In the genomic region with DNA sequence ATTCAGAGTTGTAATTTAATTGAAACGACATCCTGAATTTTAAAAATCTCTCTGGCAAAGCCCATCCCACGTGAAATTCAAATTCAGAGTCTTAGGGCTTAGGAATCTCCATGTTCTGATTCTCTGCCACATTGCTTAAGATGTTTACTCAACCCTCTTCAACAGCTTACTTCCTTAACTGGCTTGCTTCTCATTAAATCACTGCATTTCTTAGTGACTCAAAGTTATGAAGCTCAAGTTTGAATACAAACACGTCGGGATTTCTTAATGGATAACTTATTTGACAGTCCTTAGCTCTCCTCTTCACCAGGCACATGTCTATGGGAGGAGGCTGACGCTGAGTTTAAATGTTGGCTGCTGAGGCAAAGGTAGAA, we compare ENCODE assay signal across 7 cellular contexts.
DNase-seq lines count a peak whose midpoint lies in the region; ATAC-seq and TF ChIP-seq lines count a peak whose summit lies in the region.

No MANE protein-coding gene starts in this region.

- H3K9me3 ChIP-seq in stomach, result no peaks in the 10 kb centered on the region

- TF ChIP-seq EP300 in stomach (IDR thresholded peaks at IDR 0.05), result no peak

- POLR2A ChIA-PET in activated naive CD8-positive, alpha-beta T cell treated with anti-CD3 and anti-CD28 coated beads, Interleukin-2, amount 10 ng/mL, durations not matched to agents 7 days and 5 days (lab: Charles Lee), result no interaction called here

- H3K27ac ChIP-seq in stomach, result peak overlapping the region; percentile 44 to 86 (median 76)

- H3K36me3 Mint-ChIP-seq in activated naive CD8-positive, alpha-beta T cell treated with anti-CD3 and anti-CD28 coated beads, Interleukin-2, amount 10 ng/mL, durations not matched to agents 7 days and 5 days, result no peaks in the 10 kb centered on the region
- no peaks in the 10 kb centered on the region for H3K36me3 Mint-ChIP-seq in immature natural killer cell
- peaks cover 5% of the 10 kb centered on the region for H3K36me3 Mint-ChIP-seq in nephron progenitor cell (ENCODE audit: low read depth)

- H3K4me1 ChIP-seq in stomach, result peaks cover 6 to 45% (median 24%) of the 10 kb centered on the region in 4 donors

- no peaks in the 10 kb centered on the region for H3K27me3 ChIP-seq in stomach

- H3K4me3 Mint-ChIP-seq in activated naive CD8-positive, alpha-beta T cell treated with anti-CD3 and anti-CD28 coated beads, Interleukin-2, amount 10 ng/mL, durations not matched to agents 7 days and 5 days, result peak overlapping the region; percentile 74
- H3K4me3 Mint-ChIP-seq in immature natural killer cell (peak overlapping the region; percentile 83 to 92 (median 87)), nephron progenitor cell (no peak overlapping the region)

- peaks cover 28% of the 10 kb centered on the region for H3K27me3 Mint-ChIP-seq in activated naive CD8-positive, alpha-beta T cell treated with anti-CD3 and anti-CD28 coated beads, Interleukin-2, amount 10 ng/mL, durations not matched to agents 7 days and 5 days
- H3K27me3 Mint-ChIP-seq in immature natural killer cell (ENCODE audit: low read depth in 3 of 3), result peaks cover 5 to 20% (median 10%) of the 10 kb centered on the region in 3 donors
- peaks cover 9% of the 10 kb centered on the region for H3K27me3 Mint-ChIP-seq in nephron progenitor cell (ENCODE audit: low read depth, poor library complexity)

- DNase-seq in HT-29 (ENCODE audit: low spot score) (peak; percentile 82), immature natural killer cell (no peak), stomach (no peak), SW 1271 (lab: John Stamatoyannopoulos, UW) (no peak), nephron progenitor cell (no peak)
- DNase-seq in activated naive CD8-positive, alpha-beta T cell treated with anti-CD3 and anti-CD28 coated beads, Interleukin-2, amount 10 ng/mL, durations not matched to agents 7 days and 5 days, result no peak
- no peak for DNase-seq in stimulated activated CD4-positive, alpha-beta T cell treated with anti-CD3 and anti-CD28 coated beads, Interleukin-4, amount 100 ng/mL, for 1 hour

- H3K9me3 Mint-ChIP-seq in activated naive CD8-positive, alpha-beta T cell treated with anti-CD3 and anti-CD28 coated beads, Interleukin-2, amount 10 ng/mL, durations not matched to agents 7 days and 5 days, result no peaks in the 10 kb centered on the region
- no peaks in the 10 kb centered on the region for H3K9me3 Mint-ChIP-seq in immature natural killer cell
- H3K9me3 Mint-ChIP-seq in nephron progenitor cell, result peaks cover 11% of the 10 kb centered on the region

- ATAC-seq in activated naive CD8-positive, alpha-beta T cell treated with anti-CD3 and anti-CD28 coated beads, Interleukin-2, amount 10 ng/mL, durations not matched to agents 7 days and 5 days (ENCODE audit: low read depth), result no peak

- peak overlapping the region in 3 of 4 donors; percentile 16 to 33 (median 26) for H3K4me3 ChIP-seq in stomach

- no peak for TF ChIP-seq POLR2A in stomach (IDR thresholded peaks at IDR 0.05)

- H3K4me1 Mint-ChIP-seq in activated naive CD8-positive, alpha-beta T cell treated with anti-CD3 and anti-CD28 coated beads, Interleukin-2, amount 10 ng/mL, durations not matched to agents 7 days and 5 days, result peaks cover 25% of the 10 kb centered on the region
- H3K4me1 Mint-ChIP-seq in immature natural killer cell (peaks cover 31 to 35% of the 10 kb centered on the region in 2 donors), nephron progenitor cell (peaks cover 63% of the 10 kb centered on the region)

- intact Hi-C loops in stomach (cut with DNase I; ENCODE audit: low total_unique reads), result no loop called here

- no peaks in the 10 kb centered on the region for H3K36me3 ChIP-seq in stomach

- no peak overlapping the region for H3K27ac Mint-ChIP-seq in activated naive CD8-positive, alpha-beta T cell treated with anti-CD3 and anti-CD28 coated beads, Interleukin-2, amount 10 ng/mL, durations not matched to agents 7 days and 5 days
- peak overlapping the region in 2 of 6 donors; percentile 62 to 71 for H3K27ac Mint-ChIP-seq in immature natural killer cell
- no peak overlapping the region for H3K27ac Mint-ChIP-seq in nephron progenitor cell

- TF ChIP-seq CTCF in stomach (IDR thresholded peaks at IDR 0.05) (no peak), nephron progenitor cell (IDR thresholded peaks at IDR 0.05) (no peak)

- 23 to 51% (median 28%) methylated on average over 5 of the region's 5 CpGs for WGBS in stomach, 5 donors
